ENCODE assay signal across 1 cellular context in genomic region chr7:26857170-26857533, GRCh38.
TF ChIP-seq lines count a peak whose summit lies in the region.

No MANE protein-coding gene starts in this region.

TF ChIP-seq in WTC11, 78 proteins besides CTCF, POLR2A, EP300 and RAD21 (continued from another document):
- TF ChIP-seq, protein P1, sequence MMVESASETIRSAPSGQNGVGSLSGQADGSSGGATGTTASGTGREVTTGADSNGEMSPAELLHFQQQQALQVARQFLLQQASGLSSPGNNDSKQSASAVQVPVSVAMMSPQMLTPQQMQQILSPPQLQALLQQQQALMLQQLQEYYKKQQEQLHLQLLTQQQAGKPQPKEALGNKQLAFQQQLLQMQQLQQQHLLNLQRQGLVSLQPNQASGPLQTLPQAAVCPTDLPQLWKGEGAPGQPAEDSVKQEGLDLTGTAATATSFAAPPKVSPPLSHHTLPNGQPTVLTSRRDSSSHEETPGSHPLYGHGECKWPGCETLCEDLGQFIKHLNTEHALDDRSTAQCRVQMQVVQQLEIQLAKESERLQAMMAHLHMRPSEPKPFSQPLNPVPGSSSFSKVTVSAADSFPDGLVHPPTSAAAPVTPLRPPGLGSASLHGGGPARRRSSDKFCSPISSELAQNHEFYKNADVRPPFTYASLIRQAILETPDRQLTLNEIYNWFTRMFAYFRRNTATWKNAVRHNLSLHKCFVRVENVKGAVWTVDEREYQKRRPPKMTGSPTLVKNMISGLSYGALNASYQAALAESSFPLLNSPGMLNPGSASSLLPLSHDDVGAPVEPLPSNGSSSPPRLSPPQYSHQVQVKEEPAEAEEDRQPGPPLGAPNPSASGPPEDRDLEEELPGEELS (CRISPR knock-in tag; IDR thresholded peaks at IDR 0.05): no peak
